ENCODE assay signal across 14 cellular contexts in the genomic region with DNA sequence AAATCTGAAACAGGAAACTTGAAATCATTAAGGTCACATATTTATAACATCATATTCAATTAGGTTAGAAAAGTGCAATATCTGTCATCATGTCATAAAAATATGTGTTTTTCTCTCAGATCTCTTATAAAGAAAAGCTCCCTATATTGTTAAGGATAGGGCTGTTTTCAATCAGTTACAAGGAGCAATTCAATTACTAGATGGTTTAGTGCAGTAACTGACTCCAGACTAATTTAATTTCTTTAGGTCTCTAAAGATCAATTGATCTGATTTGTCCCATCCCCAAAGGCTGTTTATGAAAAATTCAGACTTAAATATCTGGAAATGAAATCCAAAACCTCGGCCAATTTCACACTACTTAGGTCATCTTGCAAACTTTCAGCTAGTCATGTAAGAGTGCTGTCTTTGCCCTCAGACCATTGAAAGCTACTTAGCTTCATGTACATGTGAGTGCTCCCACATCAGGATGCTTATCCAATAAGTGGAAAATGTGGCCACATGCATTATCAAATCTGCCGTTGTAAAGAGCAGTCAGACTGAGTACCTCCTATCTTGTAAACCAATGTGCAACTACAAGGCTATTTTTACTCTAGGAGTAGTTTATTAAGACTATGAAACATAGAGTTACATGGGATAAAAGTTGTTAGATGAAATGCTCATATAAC. TPM values are rescaled to one million over a fixed set of nuclear protein-coding genes. Genes with fewer than 3 reads are reported as not detected.
DNase-seq lines count a peak whose midpoint lies in the region; ATAC-seq, FAIRE-seq and TF ChIP-seq lines count a peak whose summit lies in the region.
"Not testable (repeated sequence)": the region's sequence is repeated elsewhere in the genome, so short reads cannot be mapped to it uniquely, and the experiment has no call there.
"Had no signal": no experiment of that assay in that cellular context is flagged by ENCODE, and none has a peak within 500 bp of the region (broad histone marks: within the 10 kb centered on the region; RNA-seq: fewer than 3 reads in every experiment).

No MANE protein-coding gene starts in this region.

- TF ChIP-seq RAD21 in A549 (conservative IDR thresholded peaks at IDR 0.05 in 1 of 2, IDR thresholded peaks at IDR 0.05 in 1 of 2), result not testable (repeated sequence)

- peaks cover 12% of the 10 kb centered on the region for H3K27me3 Mint-ChIP-seq in activated naive CD8-positive, alpha-beta T cell treated with anti-CD3 and anti-CD28 coated beads, Interleukin-2, amount 50 U/mL, for 24 hours

- H3K36me3 ChIP-seq in SJSA1; small intestine (ENCODE audit: control insufficient read depth in 2 of 2, insufficient read depth in 2 of 2, low read length in 2 of 2): not testable (repeated sequence)
- H3K36me3 ChIP-seq in heart right ventricle, result peaks cover 0 to 21% (median 0%) of the 10 kb centered on the region in 9 donors

- H3K4me3 Mint-ChIP-seq in activated naive CD8-positive, alpha-beta T cell treated with anti-CD3 and anti-CD28 coated beads, Interleukin-2, amount 50 U/mL, for 24 hours, result not testable (repeated sequence)

- intact Hi-C loops in Right ventricle myocardium inferior (cut with DNase I); heart right ventricle (cut with DNase I); right cardiac atrium (cut with DNase I): not testable (repeated sequence)

- not testable (repeated sequence) for TF ChIP-seq CTCF in A549 (IDR thresholded peaks at IDR 0.05); heart right ventricle (IDR thresholded peaks at IDR 0.05)

- not testable (repeated sequence) for H3K4me2 ChIP-seq in A549

- not testable (repeated sequence) for DNase-seq in A549 (ENCODE audit: low read depth in 1 of 2, low spot score in 1 of 2); GM18507 (ENCODE audit: extremely low spot score, insufficient read length, low read depth); SJSA1 (ENCODE audit: low read depth in 1 of 2, low spot score in 2 of 2); activated naive CD8-positive, alpha-beta T cell treated with anti-CD3 and anti-CD28 coated beads, Interleukin-2, amount 50 U/mL, for 24 hours; Right ventricle myocardium inferior (ENCODE audit: missing footprints); heart right ventricle; right cardiac atrium; small intestine

- FAIRE-seq in A549 (lab: Jason Lieb, UNC), result peak; percentile 93
- peak; percentile 57 for FAIRE-seq in GM18507 (lab: Jason Lieb, UNC)
- FAIRE-seq in small intestine (lab: Jason Lieb, UNC), result peak; percentile 59

- CTCF ChIA-PET in A549 (lab: Yijun Ruan, JAX), result not testable (repeated sequence)

- H3K36me3 Mint-ChIP-seq in activated naive CD8-positive, alpha-beta T cell treated with anti-CD3 and anti-CD28 coated beads, Interleukin-2, amount 50 U/mL, for 24 hours (ENCODE audit: low read depth), result not testable (repeated sequence)

- not testable (repeated sequence) for H3K9me3 ChIP-seq in A549; SJSA1 (replicated peaks); heart right ventricle; right cardiac atrium (ENCODE audit: control insufficient read depth, low read length); small intestine (ENCODE audit: control insufficient read depth, low read depth)

- H3K27ac Mint-ChIP-seq in activated naive CD8-positive, alpha-beta T cell treated with anti-CD3 and anti-CD28 coated beads, Interleukin-2, amount 50 U/mL, for 24 hours, result not testable (repeated sequence)

- not testable (repeated sequence) for H3K4me3 ChIP-seq in A549; SJSA1; heart right ventricle; right cardiac atrium (ENCODE audit: low read length); small intestine (ENCODE audit: low read depth in 1 of 2, low read length in 2 of 2)

- ATAC-seq in A549, result not testable (repeated sequence)
- ATAC-seq in activated naive CD8-positive, alpha-beta T cell treated with anti-CD3 and anti-CD28 coated beads, Interleukin-2, amount 50 U/mL, for 24 hours, result peak; percentile 66
- ATAC-seq in Right ventricle myocardium inferior, result peak; percentile 59
- ATAC-seq in heart right ventricle, result peak; percentile 21 to 76 (median 62)
- ATAC-seq in right cardiac atrium, result peak; percentile 39 to 50

- WGBS in A549 (ENCODE audit: missing lambda C conversion rate), result 76% methylated on average over 2 of the region's 2 CpGs
- 18 to 48% methylated on average over 2 of the region's 2 CpGs for WGBS in heart right ventricle, 2 donors
- 42% methylated on average over 2 of the region's 2 CpGs for WGBS in right cardiac atrium
- 78 to 85% (median 83%) methylated on average over 2 of the region's 2 CpGs for WGBS in small intestine, 3 donors

- TF ChIP-seq EP300 in A549 (IDR thresholded peaks at IDR 0.05), result not testable (repeated sequence)

- not testable (repeated sequence) for H3K4me1 Mint-ChIP-seq in activated naive CD8-positive, alpha-beta T cell treated with anti-CD3 and anti-CD28 coated beads, Interleukin-2, amount 50 U/mL, for 24 hours

- H3K4me1 ChIP-seq in A549; SJSA1 (replicated peaks); right cardiac atrium (ENCODE audit: control insufficient read depth, insufficient read depth, low read length); small intestine (ENCODE audit: control insufficient read depth in 2 of 2, insufficient read depth in 1 of 2, low read depth in 1 of 2, low read length in 1 of 2): not testable (repeated sequence)
- peaks cover 0 to 84% (median 24%) of the 10 kb centered on the region in 9 donors for H3K4me1 ChIP-seq in heart right ventricle

- not testable (repeated sequence) for H3K9me3 Mint-ChIP-seq in activated naive CD8-positive, alpha-beta T cell treated with anti-CD3 and anti-CD28 coated beads, Interleukin-2, amount 50 U/mL, for 24 hours

- H3K27ac ChIP-seq in A549; right cardiac atrium (ENCODE audit: low read length); small intestine (ENCODE audit: low read depth in 1 of 2, low read length in 1 of 2): not testable (repeated sequence)
- 0 out of 2 replicates have a peak overlapping the region, but pooled peaks have one; percentile 35 for H3K27ac ChIP-seq in SJSA1
- peak overlapping the region in 8 of 10 donors; percentile 11 to 63 (median 31) for H3K27ac ChIP-seq in heart right ventricle

- POLR2A ChIA-PET in A549 (lab: Yijun Ruan, JAX), result not testable (repeated sequence)

- not testable (repeated sequence) for H3K27me3 ChIP-seq in SJSA1 (replicated peaks); heart right ventricle; right cardiac atrium (ENCODE audit: control insufficient read depth, insufficient read depth); small intestine (ENCODE audit: control insufficient read depth in 2 of 2, insufficient read depth in 2 of 2, low read length in 2 of 2)

- TF ChIP-seq POLR2A in A549 (IDR thresholded peaks at IDR 0.05; ENCODE audit: low read length), result not testable (repeated sequence)

RNA-seq across cellular contexts. Expression of gene TBX20, which starts 24.7 kb away (rescaled TPM):
- polyA plus RNA-seq in A549 (2011; rRNA removed) (1.6 and 2.3 TPM in 2 replicates), A549 (2017; fragmentation: RNase III; extraction: RNeasy Plus Mini Kit Qiagen cat#74134 plus additional on column Dnase treatment) (1.3 to 1.6 TPM (median 1.5 TPM) in 3 replicates), heart right ventricle (1 to 10 TPM; 3.5 to 5.4 TPM), right cardiac atrium (14.8 TPM), small intestine (not detected)
- polyA plus RNA-seq in A549 (2012; cell fraction: cytosol; rRNA removed), result 0.62 and 0.91 TPM in 2 replicates
- 0.90 and 1.5 TPM in 2 replicates for polyA plus RNA-seq in A549 (2012; cell fraction: nucleus; rRNA removed)
- polyA minus RNA-seq in A549 (2011; rRNA and poly(A)+ RNA removed), result 13.4 and 16.7 TPM in 2 replicates
- 3.2 and 5.1 TPM in 2 replicates for total RNA-seq in SJSA1 (2014; rRNA removed; shearing (Covaris generic))
- total RNA-seq in Right ventricle myocardium inferior (138 TPM), heart right ventricle (100 to 1,000 TPM in 8 of 10 donors, 10 to 100 TPM in 2; 94.6 to 186 (median 114) TPM), right cardiac atrium (100 to 1,000 TPM; 180 to 254 (median 236) TPM)
- total RNA-seq: CD8-positive, alpha-beta T cell; G401; GM12878; H9 had no signal
- polyA plus RNA-seq: AG04450, GM12878, GM23338 had no signal

Comparison
In these comparisons a context has a peak if more than half of its experiments do, and no peak if none do; other contexts are left out.
1. RNA of gene TBX20, which starts 24.7 kb away (total RNA-seq): 180 to 254 TPM in right cardiac atrium, 138 TPM in Right ventricle myocardium inferior (single experiment) and 94.6 to 186 TPM in heart right ventricle; 3.2 to 5.1 TPM in SJSA1; every median in the first group is over 10 times any median in the second.